12 cellular contexts compared by ENCODE assay signal in genomic region chr12:50786498-50787231, GRCh38. TPM values are rescaled to one million over a fixed set of nuclear protein-coding genes. Genes with fewer than 3 reads are reported as not detected.
DNase-seq lines count a peak whose midpoint lies in the region; ATAC-seq and TF ChIP-seq lines count a peak whose summit lies in the region.
"Had no signal": no experiment of that assay in that cellular context is flagged by ENCODE, and none has a peak within 500 bp of the region (broad histone marks: within the 10 kb centered on the region; RNA-seq: fewer than 3 reads in every experiment).

No MANE protein-coding gene starts in this region.

- H3K36me3 ChIP-seq in BJ (ENCODE audit: control insufficient read depth, insufficient read depth, low read length) (no peaks in the 10 kb centered on the region; the same call in 1 of the 2 replicates), IMR-90 (ENCODE audit: control insufficient read depth, insufficient read depth, low read length) (peaks cover under 1% of the 10 kb centered on the region; the same call in 1 of the 2 replicates)
- H3K36me3 ChIP-seq: uterus had no signal

- no peaks in the 10 kb centered on the region; the same call in 1 of the 2 replicates for H3K9me3 ChIP-seq in IMR-90 (ENCODE audit: control insufficient read depth, insufficient read depth, low read length)
- H3K9me3 ChIP-seq: uterus had no signal

- H2BK120ac ChIP-seq in IMR-90 (ENCODE audit: low read depth, low read length), result peak overlapping the region; percentile 98

- peak overlapping the region; percentile 94 for H2BK20ac ChIP-seq in IMR-90 (ENCODE audit: low read depth, low read length)

- H3K4me1 Mint-ChIP-seq in effector memory CD8-positive, alpha-beta T cell (ENCODE audit: low read depth in 2 of 2), result peaks cover 4 to 29% of the 10 kb centered on the region in 2 donors

- no peak for TF ChIP-seq RAD21 in IMR-90 (IDR thresholded peaks at IDR 0.05; ENCODE audit: low read length)

- TF ChIP-seq CTCF in BJ (IDR thresholded peaks at IDR 0.05; ENCODE audit: insufficient read depth, low read depth, low read length), result no peak
- TF ChIP-seq CTCF in IMR-90 (conservative IDR thresholded peaks at IDR 0.05; ENCODE audit: low read depth, low read length), result no peak

- dilution Hi-C loops in IMR-90 (cut with HindIII; ENCODE audit: low sequenced_read_pairs, unreplicated experiment), result no loop called here

- peak; percentile 94 for DNase-seq in BJ (ENCODE audit: low read depth)
- DNase-seq in IMR-90, result peak; percentile 97
- DNase-seq in effector memory CD8-positive, alpha-beta T cell, result no peak
- DNase-seq in myocyte (ENCODE audit: low read depth), result peak; percentile 83
- DNase-seq in NCI-H524 (lab: John Stamatoyannopoulos, UW), result no peak
- DNase-seq in NCI-H748 (lab: John Stamatoyannopoulos, UW; ENCODE audit: unreplicated experiment), result no peak
- DNase-seq in mesenteric fat pad (ENCODE audit: low spot score), result no peak
- DNase-seq: activated B cell treated with CpG ODN at 0.5 μM for 24 hours, GOT3, NCI-H1105, uterus had no signal

- H3K36me3 Mint-ChIP-seq in effector memory CD8-positive, alpha-beta T cell (ENCODE audit: insufficient read depth), result peaks cover 20% of the 10 kb centered on the region

- H3K79me1 ChIP-seq in IMR-90 (ENCODE audit: low read depth in 1 of 2, low read length in 2 of 2), result peaks cover 22 to 64% of the 10 kb centered on the region in 2 experiments

- POLR2A ChIA-PET in BJ (lab: Charles Lee) (interaction anchor here (0.5 to 1.0 kb wide), 2 partner anchors 21 to 23 kb away, joined by 3 read pairs; partner anchors contain the start of gene ATF1), IMR-90 (lab: Charles Lee; ENCODE audit: unreplicated experiment) (interaction anchor here (0.5 to 1.0 kb wide), 3 partner anchors 148 to 431 kb away, joined by 3 to 5 read pairs (median 4); partner anchors contain the start of gene POU6F1)

- H3K27me3 ChIP-seq in BJ (ENCODE audit: control insufficient read depth, insufficient read depth, low read length) (no peaks in the 10 kb centered on the region), IMR-90 (ENCODE audit: control insufficient read depth, insufficient read depth, low read length) (no peaks in the 10 kb centered on the region)
- H3K27me3 ChIP-seq: uterus had no signal

- H2AFZ ChIP-seq in IMR-90 (replicated peaks; ENCODE audit: low read length, poor library complexity), result peak overlapping the region; percentile 67

- H3K23ac ChIP-seq in IMR-90 (ENCODE audit: low read depth, low read length), result peak overlapping the region; percentile 95

- H4K8ac ChIP-seq in IMR-90 (ENCODE audit: low read depth in 2 of 2, low read length in 2 of 2), result peak overlapping the region; percentile 25 to 98

- peaks cover 13% of the 10 kb centered on the region for H3K9me1 ChIP-seq in IMR-90 (ENCODE audit: insufficient read depth, low read length)

- no peaks in the 10 kb centered on the region; the same call in 1 of the 2 replicates for H4K20me1 ChIP-seq in IMR-90 (ENCODE audit: insufficient read depth, low read length)

- no peak overlapping the region for H3K4me3 Mint-ChIP-seq in effector memory CD8-positive, alpha-beta T cell
- H3K4me3 Mint-ChIP-seq: activated B cell treated with CpG ODN at 0.5 μM for 24 hours had no signal

- peak overlapping the region; percentile 92 for H3K56ac ChIP-seq in IMR-90 (ENCODE audit: extremely low read depth, insufficient read depth, low read length)

- intact Hi-C loops in IMR-90 (cut with micrococcal nuclease), result no loop called here

- TSS peak; percentile 86 for BruUV-seq in IMR-90 (replicated peaks; lab: Mats Ljungman, UMichigan)

- H3K9me3 Mint-ChIP-seq in effector memory CD8-positive, alpha-beta T cell, result peaks cover 0 to 1% of the 10 kb centered on the region in 2 donors

- H3K27ac Mint-ChIP-seq in effector memory CD8-positive, alpha-beta T cell, result peak overlapping the region; percentile 1 to 4
- H3K27ac Mint-ChIP-seq: activated B cell treated with CpG ODN at 0.5 μM for 24 hours had no signal

- H3K4me3 ChIP-seq in BJ (ENCODE audit: low read depth, low read length) (no peak overlapping the region), IMR-90 (ENCODE audit: insufficient read depth, low read depth, low read length) (no peak overlapping the region)
- H3K4me3 ChIP-seq: uterus had no signal

- H3K27me3 Mint-ChIP-seq in effector memory CD8-positive, alpha-beta T cell, result no peaks in the 10 kb centered on the region
- H3K27me3 Mint-ChIP-seq: activated B cell treated with CpG ODN at 0.5 μM for 24 hours had no signal

- H2BK15ac ChIP-seq in IMR-90 (ENCODE audit: low read depth, low read length), result peak overlapping the region; percentile 91; the same call in 2 of the 3 replicates

- peak overlapping the region; percentile 58 for H3K9ac ChIP-seq in IMR-90 (ENCODE audit: low read depth, low read length)

- peak overlapping the region; percentile 95 for H2AK9ac ChIP-seq in IMR-90 (replicated peaks; ENCODE audit: low read depth, low read length, poor library complexity)

- peak overlapping the region; percentile 66 for H4K5ac ChIP-seq in IMR-90 (ENCODE audit: low read depth, low read length)

- H3K18ac ChIP-seq in IMR-90 (ENCODE audit: low read depth, low read length), result peak overlapping the region; percentile 89

- H2BK5ac ChIP-seq in IMR-90 (ENCODE audit: low read depth, low read length, poor library complexity, severe bottlenecking), result peak overlapping the region; percentile 90

- H3K27ac ChIP-seq in IMR-90 (ENCODE audit: insufficient read depth, low read length), result peak overlapping the region; percentile 93
- H3K27ac ChIP-seq: uterus had no signal

- peak overlapping the region; percentile 88 for H3K14ac ChIP-seq in IMR-90 (replicated peaks; ENCODE audit: low read depth, low read length)

- peak overlapping the region; percentile 60 for H3K4me2 ChIP-seq in IMR-90 (ENCODE audit: low read depth, low read length)

- CTCF ChIA-PET in BJ (lab: Yijun Ruan, JAX) (interaction anchor here (0.9 to 1.2 kb wide), 2 partner anchors 20 to 22 kb away, joined by 3 to 7 read pairs; no protein-coding TSS in a partner anchor), IMR-90 (lab: Yijun Ruan, JAX) (no interaction called here)

- H3K4ac ChIP-seq in IMR-90 (ENCODE audit: low read depth, low read length), result peak overlapping the region; percentile 97

- in situ Hi-C loops in IMR-90 (cut with MboI; ENCODE audit: low sequenced_read_pairs), result no loop called here

- TF ChIP-seq POLR2A in IMR-90 (IDR thresholded peaks at IDR 0.05; ENCODE audit: low read depth, low read length), result peak; percentile 47; the same call in 1 of the 2 replicates

- ATAC-seq in IMR-90 (ENCODE audit: low read depth) (peak; percentile 80), GM19463 (IDR thresholded peaks at IDR 0.05; ENCODE audit: unreplicated experiment) (no peak)
- no peak for ATAC-seq in effector memory CD8-positive, alpha-beta T cell (replicated peaks)

- peak overlapping the region; percentile 97 for H2AK5ac ChIP-seq in IMR-90 (ENCODE audit: low read depth, low read length)

- WGBS in IMR-90 (ENCODE audit: extremely low coverage in 2 of 2, insufficient read length in 1 of 2), 2 experiments, result no CpG with 5 or more reads among the region's 3 CpGs

- peaks cover 20% of the 10 kb centered on the region for H3K4me1 ChIP-seq in IMR-90 (ENCODE audit: control insufficient read depth, insufficient read depth, low read length)
- H3K4me1 ChIP-seq: uterus had no signal

- H4K91ac ChIP-seq in IMR-90 (ENCODE audit: insufficient read depth, low read depth, low read length), result peak overlapping the region; percentile 92

TF ChIP-seq in IMR-90, 13 proteins besides CTCF, POLR2A, EP300 and RAD21:
- TF ChIP-seq CEBPB (IDR thresholded peaks at IDR 0.05; ENCODE audit: low read depth, low read length) (peak; percentile 90), MAZ (IDR thresholded peaks at IDR 0.05; ENCODE audit: borderline replicate concordance, low read depth, low read length) (peak; percentile 72), FOS (IDR thresholded peaks at IDR 0.05; ENCODE audit: low read depth, low read length) (peak; percentile 63; the same call in 1 of the 2 replicates), USF2 (IDR thresholded peaks at IDR 0.05; ENCODE audit: low read depth, low read length) (no peak)
TF ChIP-seq in IMR-90: peak in this region for 3.

RNA-seq across cellular contexts. Expression of gene ATF1, which starts 22.8 kb away (rescaled TPM):
- polyA plus RNA-seq in BJ (2011; rRNA removed) (69.3 and 72.5 TPM in 2 replicates), IMR-90 (2012; rRNA removed) (24.0 and 32.4 TPM in 2 replicates)
- polyA minus RNA-seq in BJ (2011; rRNA and poly(A)+ RNA removed), result 36.7 and 53.5 TPM in 2 replicates
- total RNA-seq in IMR-90 (2012; rRNA removed) (20.6 and 21.9 TPM in 2 replicates), myocyte (19.2 and 27.3 TPM in 2 replicates), mesenteric fat pad (29.5 TPM)
- 5.2 and 5.4 TPM in 2 replicates for polyA plus RNA-seq in IMR-90 (2012; cell fraction: cytosol; rRNA removed)
- polyA plus RNA-seq in IMR-90 (2012; cell fraction: nucleus; rRNA removed; ENCODE audit: low replicate concordance), result 1.9 and 8.5 TPM in 2 replicates
- 24.3 TPM for polyA plus RNA-seq in myocyte (2012)

RNA-seq across cellular contexts. Expression of gene TMPRSS12, which starts 56.1 kb away (rescaled TPM):
- polyA plus RNA-seq in BJ (2011; rRNA removed) (not detected in 2 replicates), IMR-90 (2012; rRNA removed) (not detected in 2 replicates)
- not detected in 2 replicates for polyA minus RNA-seq in BJ (2011; rRNA and poly(A)+ RNA removed)
- total RNA-seq in IMR-90 (2012; rRNA removed) (not detected in 2 replicates), myocyte (not detected in 2 replicates), mesenteric fat pad (not detected)
- not detected in 2 replicates for polyA plus RNA-seq in IMR-90 (2012; cell fraction: cytosol; rRNA removed)
- polyA plus RNA-seq in IMR-90 (2012; cell fraction: nucleus; rRNA removed; ENCODE audit: low replicate concordance), result not detected in 2 replicates
- not detected for polyA plus RNA-seq in myocyte (2012)
- total RNA-seq: activated B cell treated with CpG ODN at 0.5 μM for 24 hours, uterus had no signal

Comparison
In these comparisons a context has a peak if more than half of its experiments do, and no peak if none do; other contexts are left out.
1. DNase-seq: peak in BJ (single experiment), IMR-90 (single experiment) and myocyte (single experiment); none in effector memory CD8-positive, alpha-beta T cell (0 of 3), NCI-H524 (0 of 2), NCI-H748 (single experiment) and mesenteric fat pad (single experiment).